Comparison of ENCODE assay signal across 9 cellular contexts in genomic region chr17:73290399-73291259, GRCh38. TPM values are rescaled to one million over a fixed set of nuclear protein-coding genes. Genes with fewer than 3 reads are reported as not detected.
DNase-seq lines count a peak whose midpoint lies in the region; ATAC-seq, FAIRE-seq and TF ChIP-seq lines count a peak whose summit lies in the region.
"Had no signal": no experiment of that assay in that cellular context is flagged by ENCODE, and none has a peak within 500 bp of the region (broad histone marks: within the 10 kb centered on the region; RNA-seq: fewer than 3 reads in every experiment).

No MANE protein-coding gene starts in this region.

- BruUV-seq in HCT116 (replicated peaks; lab: Mats Ljungman, UMichigan) (no TSS peak), PC-9 (replicated peaks; lab: Mats Ljungman, UMichigan) (no TSS peak)

- H3F3A ChIP-seq in PC-9 (ENCODE audit: insufficient read depth, low read depth): peaks cover 73% of the 10 kb centered on the region

- no peak for TF ChIP-seq POLR2A in HCT116 (IDR thresholded peaks at IDR 0.05; ENCODE audit: borderline replicate concordance, extremely low read depth, insufficient read depth, insufficient read length)
- TF ChIP-seq POLR2A in GM12891 (IDR thresholded peaks at IDR 0.05; ENCODE audit: low read depth, low read length): no peak

- no peaks in the 10 kb centered on the region for H3K36me3 Mint-ChIP-seq in activated T-helper 1 cell treated with anti-CD3 and anti-CD28 coated beads, Interleukin-12 subunit alpha, Interleukin-12 subunit beta, Interleukin-2, Interleukin-4 antibody, amounts not matched to agents 30 ng/mL and 10 ng/mL and 1 ng/mL, durations not matched to agents 14 hours and 24 hours and 36 hours (ENCODE audit: low read depth)

- H3K4me1 ChIP-seq in HCT116 (ENCODE audit: control insufficient read depth in 1 of 2, insufficient read depth in 2 of 2, low read length in 2 of 2) (peaks cover 82 to 91% of the 10 kb centered on the region in 2 experiments), PC-9 (replicated peaks; ENCODE audit: insufficient read depth) (peaks cover 88% of the 10 kb centered on the region), lower lobe of right lung (peaks cover 81% of the 10 kb centered on the region)

- ATAC-seq in HCT116 (no peak), lower lobe of right lung (no peak)

- H3K9me3 ChIP-seq in HCT116 (ENCODE audit: control insufficient read depth in 1 of 2, insufficient read depth in 1 of 2, low read depth in 1 of 2, low read length in 2 of 2): no peaks in the 10 kb centered on the region
- H3K9me3 ChIP-seq in PC-9 (ENCODE audit: insufficient read depth, low read depth): no peaks in the 10 kb centered on the region
- H3K9me3 ChIP-seq in lower lobe of right lung: no peaks in the 10 kb centered on the region

- RAD21 ChIA-PET in HCT116 (lab: Charles Lee; ENCODE audit: low non-redundant PET in 1 of 2, low total read pairs in 2 of 2, uncharacterized antibody in 2 of 2, unreplicated experiment in 2 of 2): interaction anchor here (0.5 to 1.7 kb wide), 4 partner anchors 17 to 131 kb away, joined by 3 to 7 read pairs (median 4); no protein-coding TSS in a partner anchor

- H3K4me1 Mint-ChIP-seq in activated T-helper 1 cell treated with anti-CD3 and anti-CD28 coated beads, Interleukin-12 subunit alpha, Interleukin-12 subunit beta, Interleukin-2, Interleukin-4 antibody, amounts not matched to agents 30 ng/mL and 10 ng/mL and 1 ng/mL, durations not matched to agents 14 hours and 24 hours and 36 hours (ENCODE audit: low read depth): peaks cover 16% of the 10 kb centered on the region

- CTCF ChIA-PET in HCT116 (lab: Charles Lee) (interaction anchor here (0.8 to 1.3 kb wide), 4 partner anchors 18 to 734 kb away, joined by 4 to 9 read pairs (median 4); no protein-coding TSS in a partner anchor), PC-9 (lab: Charles Lee) (interaction anchor here (0.6 to 1.2 kb wide), 3 partner anchors 12 to 25 kb away, joined by 3 to 4 read pairs (median 4); no protein-coding TSS in a partner anchor)

- no peaks in the 10 kb centered on the region for H3K27me3 ChIP-seq in HCT116 (ENCODE audit: insufficient read depth, low read length)
- no peaks in the 10 kb centered on the region for H3K27me3 ChIP-seq in PC-9 (ENCODE audit: insufficient read depth, low read depth)
- H3K27me3 ChIP-seq in lower lobe of right lung (ENCODE audit: low read depth): no peaks in the 10 kb centered on the region

- TF ChIP-seq CTCF in HCT116 (IDR thresholded peaks at IDR 0.05 in 2 of 3, conservative IDR thresholded peaks at IDR 0.05 in 1 of 3; ENCODE audit: borderline replicate concordance in 1 of 3, insufficient read depth in 1 of 3, low read depth in 2 of 3, low read length in 2 of 3): no peak
- TF ChIP-seq CTCF in PC-9 (conservative IDR thresholded peaks at IDR 0.05): no peak
- no peak for TF ChIP-seq CTCF in lower lobe of right lung (IDR thresholded peaks at IDR 0.05)

- no peaks in the 10 kb centered on the region for H4K20me1 ChIP-seq in HCT116 (ENCODE audit: insufficient read depth)
- H4K20me1 ChIP-seq in PC-9 (ENCODE audit: insufficient read depth): peaks cover 26% of the 10 kb centered on the region

- H3K79me2 ChIP-seq in HCT116 (ENCODE audit: insufficient read depth, low read length) (peaks cover 93% of the 10 kb centered on the region), PC-9 (ENCODE audit: low read depth) (peaks cover 88% of the 10 kb centered on the region)

- peak overlapping the region; percentile 38 to 50 for H3K4me3 ChIP-seq in HCT116 (replicated peaks in 1 of 2; ENCODE audit: low read depth in 1 of 2, low read length in 2 of 2)
- peak overlapping the region; percentile 46; the same call in 1 of the 2 replicates for H3K4me3 ChIP-seq in PC-9
- H3K4me3 ChIP-seq in lower lobe of right lung: no peak overlapping the region

- no peak overlapping the region for H3K27ac Mint-ChIP-seq in activated T-helper 1 cell treated with anti-CD3 and anti-CD28 coated beads, Interleukin-12 subunit alpha, Interleukin-12 subunit beta, Interleukin-2, Interleukin-4 antibody, amounts not matched to agents 30 ng/mL and 10 ng/mL and 1 ng/mL, durations not matched to agents 14 hours and 24 hours and 36 hours

- H3K27ac ChIP-seq in HCT116 (ENCODE audit: low read depth, low read length) (peak overlapping the region; percentile 94), PC-9 (peak overlapping the region; percentile 99), lower lobe of right lung (peak overlapping the region; percentile 79)

- peak overlapping the region; percentile 81 for H3K4me2 ChIP-seq in HCT116 (ENCODE audit: low read length)
- H3K4me2 ChIP-seq in PC-9: peak overlapping the region; percentile 89

- intact Hi-C loops in HCT116 (cut with micrococcal nuclease) (loop anchor here (5.0 kb wide), 1 partner anchor 698 kb away; no protein-coding TSS in a partner anchor), PC-9 (cut with micrococcal nuclease; ENCODE audit: unreplicated experiment) (loop anchor here (1.0 to 5.0 kb wide), 2 partner anchors 33 to 80 kb away; no protein-coding TSS in a partner anchor), lower lobe of right lung (cut with DNase I) (no loop called here)
- intact Hi-C loops in activated T-helper 1 cell treated with anti-CD3 and anti-CD28 coated beads, Interleukin-12 subunit alpha, Interleukin-12 subunit beta, Interleukin-2, Interleukin-4 antibody, amounts not matched to agents 30 ng/mL and 10 ng/mL and 1 ng/mL, durations not matched to agents 14 hours and 24 hours and 36 hours (cut with micrococcal nuclease): no loop called here

- H3K4me3 Mint-ChIP-seq in activated T-helper 1 cell treated with anti-CD3 and anti-CD28 coated beads, Interleukin-12 subunit alpha, Interleukin-12 subunit beta, Interleukin-2, Interleukin-4 antibody, amounts not matched to agents 30 ng/mL and 10 ng/mL and 1 ng/mL, durations not matched to agents 14 hours and 24 hours and 36 hours: no peak overlapping the region

- FAIRE-seq in GM12891 (lab: Jason Lieb, UNC): no peak
- FAIRE-seq: bronchial epithelial cell had no signal

- H2AFZ ChIP-seq in HCT116 (ENCODE audit: low read depth, low read length, poor library complexity, severe bottlenecking): no peak overlapping the region
- H2AFZ ChIP-seq in PC-9: no peak overlapping the region

- TF ChIP-seq RAD21 in HCT116 (IDR thresholded peaks at IDR 0.05; ENCODE audit: low read depth): no peak

- DNase-seq in Daoy (ENCODE audit: low read depth) (peak; percentile 49), HCT116 (ENCODE audit: low read depth, low spot score) (no peak), PC-9 (peak in 1 of 2 experiments; percentile 78), lower lobe of right lung (no peak), NCI-H2196 treated with DMSO at 0.1 percent for 48 hours (lab: John Stamatoyannopoulos, UW; ENCODE audit: unreplicated experiment) (no peak), GM12891 (ENCODE audit: insufficient read length, low spot score) (no peak)
- DNase-seq in activated effector memory CD4-positive, alpha-beta T cell treated with anti-CD3 and anti-CD28 coated beads, Interleukin-2, amount 50 U/mL, for 16 hours: no peak
- DNase-seq in activated T-helper 1 cell treated with anti-CD3 and anti-CD28 coated beads, Interleukin-12 subunit alpha, Interleukin-12 subunit beta, Interleukin-2, Interleukin-4 antibody, amounts not matched to agents 30 ng/mL and 10 ng/mL and 1 ng/mL, durations not matched to agents 14 hours and 24 hours and 36 hours (ENCODE audit: low spot score): no peak

- no peaks in the 10 kb centered on the region for H3K27me3 Mint-ChIP-seq in activated T-helper 1 cell treated with anti-CD3 and anti-CD28 coated beads, Interleukin-12 subunit alpha, Interleukin-12 subunit beta, Interleukin-2, Interleukin-4 antibody, amounts not matched to agents 30 ng/mL and 10 ng/mL and 1 ng/mL, durations not matched to agents 14 hours and 24 hours and 36 hours (ENCODE audit: insufficient read depth)

- H3K9me3 Mint-ChIP-seq in activated T-helper 1 cell treated with anti-CD3 and anti-CD28 coated beads, Interleukin-12 subunit alpha, Interleukin-12 subunit beta, Interleukin-2, Interleukin-4 antibody, amounts not matched to agents 30 ng/mL and 10 ng/mL and 1 ng/mL, durations not matched to agents 14 hours and 24 hours and 36 hours: no peaks in the 10 kb centered on the region

- POLR2A ChIA-PET in HCT116 (lab: Charles Lee): interaction anchor here (1.2 to 2.0 kb wide), 9 partner anchors 9 to 79 kb away, joined by 3 to 15 read pairs (median 4); partner anchors contain the start of gene CDC42EP4
- POLR2A ChIA-PET in PC-9 (lab: Charles Lee; ENCODE audit: unreplicated experiment): interaction anchor here (0.7 to 1.3 kb wide), 3 partner anchors 12 to 24 kb away, joined by 3 to 7 read pairs (median 5); no protein-coding TSS in a partner anchor

- H3K9me2 ChIP-seq in HCT116 (ENCODE audit: insufficient read depth): no peaks in the 10 kb centered on the region
- H3K9me2 ChIP-seq in PC-9 (ENCODE audit: insufficient read depth): no peaks in the 10 kb centered on the region

- H3K9ac ChIP-seq in HCT116 (ENCODE audit: low read length): peak overlapping the region; percentile 81

- H3K36me3 ChIP-seq in HCT116 (ENCODE audit: control insufficient read depth in 1 of 2, insufficient read depth in 2 of 2, low read length in 2 of 2) (peaks cover under 1 to 7% of the 10 kb centered on the region in 2 experiments; a peak in 2 of 4 replicates), PC-9 (ENCODE audit: low read depth) (peaks cover 6% of the 10 kb centered on the region; the same call in 1 of the 2 replicates), lower lobe of right lung (peaks cover 10% of the 10 kb centered on the region)

TF ChIP-seq in HCT116, 20 proteins besides CTCF, POLR2A, EP300 and RAD21 (continues in another document):
- no peak for TF ChIP-seq ZFX (IDR thresholded peaks at IDR 0.05)
- TF ChIP-seq CEBPB (IDR thresholded peaks at IDR 0.05; ENCODE audit: low read depth): no peak

TF ChIP-seq in GM12891, 5 proteins besides CTCF, POLR2A, EP300 and RAD21 (continues in another document):
- no peak for TF ChIP-seq POU2F2 (IDR thresholded peaks at IDR 0.05; ENCODE audit: low read depth, low read length)

RNA-seq across cellular contexts. Expression of gene CDC42EP4, which starts 21.2 kb away (rescaled TPM):
- total RNA-seq in Daoy (2014; rRNA removed; shearing (Covaris generic)): 39.7 and 50.5 TPM in 2 replicates
- total RNA-seq in HCT116 (2021; ENCODE audit: unreplicated experiment) (54.9 TPM), PC-9 (2021) (48.4 and 52.0 TPM in 2 replicates), lower lobe of right lung (44.6 TPM)
- 43.4 and 51.6 TPM in 2 replicates for polyA plus RNA-seq in HCT116 (2012)
- 1.1 TPM for polyA plus RNA-seq in GM12891 (2012; ENCODE audit: low read depth, missing spikeins)
- total RNA-seq in activated T-helper 1 cell treated with anti-CD3 and anti-CD28 coated beads, Interleukin-12 subunit alpha, Interleukin-12 subunit beta, Interleukin-2, Interleukin-4 antibody, amounts not matched to agents 30 ng/mL and 10 ng/mL and 1 ng/mL, durations not matched to agents 14 hours and 24 hours and 36 hours: 0.78 and 1.1 TPM in 2 replicates

RNA-seq across cellular contexts. Expression of gene CPSF4L, which starts 28.9 kb away (rescaled TPM):
- not detected in 2 replicates for total RNA-seq in Daoy (2014; rRNA removed; shearing (Covaris generic))
- total RNA-seq in HCT116 (2021; ENCODE audit: unreplicated experiment): not detected
- polyA plus RNA-seq in HCT116 (2012): 0.16 and 0.61 TPM in 2 replicates
- total RNA-seq in PC-9 (2021): 0.52 TPM in 1 of 2 replicates, not detected in the other
- not detected for total RNA-seq in lower lobe of right lung
- not detected for polyA plus RNA-seq in GM12891 (2012; ENCODE audit: low read depth, missing spikeins)
- total RNA-seq in activated T-helper 1 cell treated with anti-CD3 and anti-CD28 coated beads, Interleukin-12 subunit alpha, Interleukin-12 subunit beta, Interleukin-2, Interleukin-4 antibody, amounts not matched to agents 30 ng/mL and 10 ng/mL and 1 ng/mL, durations not matched to agents 14 hours and 24 hours and 36 hours: not detected in 2 replicates
- total RNA-seq: bronchial epithelial cell had no signal

Comparison
In these comparisons a context has a peak if more than half of its experiments do, and no peak if none do; other contexts are left out.
1. RNA of gene CDC42EP4, which starts 21.2 kb away (total RNA-seq): 54.9 TPM in HCT116 (single experiment), 39.7 to 50.5 TPM in Daoy, 48.4 to 52.0 TPM in PC-9 and 44.6 TPM in lower lobe of right lung (single experiment); 0.78 to 1.1 TPM in activated T-helper 1 cell treated with anti-CD3 and anti-CD28 coated beads, Interleukin-12 subunit alpha, Interleukin-12 subunit beta, Interleukin-2, Interleukin-4 antibody, amounts not matched to agents 30 ng/mL and 10 ng/mL and 1 ng/mL, durations not matched to agents 14 hours and 24 hours and 36 hours; every median in the first group is over 10 times any median in the second.
2. intact Hi-C loops: an anchor here in HCT116 (5.0 kb wide) and PC-9 (1.0 to 5.0 kb wide); none called in lower lobe of right lung and activated T-helper 1 cell treated with anti-CD3 and anti-CD28 coated beads, Interleukin-12 subunit alpha, Interleukin-12 subunit beta, Interleukin-2, Interleukin-4 antibody, amounts not matched to agents 30 ng/mL and 10 ng/mL and 1 ng/mL, durations not matched to agents 14 hours and 24 hours and 36 hours.
3. Peak in every context shown above with its lines, with median percentiles within 50 percentile points of each other: H3K27ac ChIP-seq.